9 cellular contexts compared by ENCODE assay signal in the genomic region with DNA sequence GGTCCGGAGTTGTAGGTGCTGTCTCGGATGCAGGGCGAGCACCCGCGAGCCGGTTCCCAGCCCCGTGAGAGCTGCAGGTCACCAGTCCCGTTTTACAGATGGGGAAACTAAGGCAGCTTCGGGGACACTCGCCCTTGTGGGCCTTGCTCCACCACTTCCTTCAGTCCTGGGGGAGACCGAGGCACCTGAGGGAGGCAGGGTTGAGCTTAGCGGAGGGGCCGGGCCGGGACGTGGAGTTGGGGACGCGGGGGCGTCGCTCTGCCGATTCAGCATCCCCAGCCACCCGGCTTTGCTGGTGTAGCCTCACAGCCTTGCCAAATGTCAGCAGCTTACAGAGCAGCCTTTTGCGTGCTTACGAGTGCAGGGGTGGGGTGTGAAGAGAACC. TPM values are rescaled to one million over a fixed set of nuclear protein-coding genes. Genes with fewer than 3 reads are reported as not detected.
DNase-seq lines count a peak whose midpoint lies in the region; ATAC-seq and TF ChIP-seq lines count a peak whose summit lies in the region.
"Had no signal": no experiment of that assay in that cellular context is flagged by ENCODE, and none has a peak within 500 bp of the region (broad histone marks: within the 10 kb centered on the region; RNA-seq: fewer than 3 reads in every experiment).

No MANE protein-coding gene starts in this region.

- TF ChIP-seq CTCF in fibroblast of lung (conservative IDR thresholded peaks at IDR 0.05 in 1 of 2, IDR thresholded peaks at IDR 0.05 in 1 of 2; ENCODE audit: low read depth in 1 of 2, low read length in 2 of 2) (no peak), osteoblast (IDR thresholded peaks at IDR 0.05; ENCODE audit: extremely low read depth, low read depth, low read length) (no peak), upper lobe of left lung (IDR thresholded peaks at IDR 0.05) (no peak)

- H3K4me2 ChIP-seq in fibroblast of lung (ENCODE audit: extremely low read depth, insufficient read depth, low read length) (peak overlapping the region; percentile 86), osteoblast (ENCODE audit: insufficient read depth, low read length) (peak overlapping the region; percentile 94)

- H4K20me1 ChIP-seq in fibroblast of lung (ENCODE audit: control insufficient read depth, extremely low read depth, insufficient read depth, low read length) (no peaks in the 10 kb centered on the region), osteoblast (ENCODE audit: insufficient read depth, low read length) (peaks cover 30% of the 10 kb centered on the region)

- WGBS in upper lobe of left lung, 2 donors: 1% methylated on average over 11 to 23 of the region's 23 CpGs

- H3K27ac ChIP-seq in KOPT-K1 (ENCODE audit: low read depth, low read length, poor library complexity, severe bottlenecking) (peak overlapping the region; percentile 78), fibroblast of lung (ENCODE audit: insufficient read depth, low read length) (peak overlapping the region; percentile 57), osteoblast (ENCODE audit: low read depth, low read length) (no peak overlapping the region), upper lobe of left lung (peak overlapping the region; percentile 67 to 86 (median 82))

- H3K79me2 ChIP-seq in fibroblast of lung (ENCODE audit: control insufficient read depth, insufficient read depth, low read length) (no peaks in the 10 kb centered on the region), osteoblast (ENCODE audit: insufficient read depth, low read length) (peaks cover 14% of the 10 kb centered on the region)

- H3K9me3 ChIP-seq in KOPT-K1 (ENCODE audit: insufficient read depth, low read length, poor library complexity, severe bottlenecking) (no peaks in the 10 kb centered on the region), fibroblast of lung (ENCODE audit: control insufficient read depth, insufficient read depth, low read depth, low read length) (no peaks in the 10 kb centered on the region), osteoblast (ENCODE audit: low read depth, low read length) (no peaks in the 10 kb centered on the region), upper lobe of left lung (no peaks in the 10 kb centered on the region)

- H3K9ac ChIP-seq in fibroblast of lung (ENCODE audit: insufficient read depth, low read length): peak overlapping the region; percentile 73

- H3K36me3 ChIP-seq in KOPT-K1 (ENCODE audit: insufficient read depth, low read length): peaks cover 33% of the 10 kb centered on the region
- H3K36me3 ChIP-seq in fibroblast of lung (ENCODE audit: control insufficient read depth, insufficient read depth, low read length): peaks cover 6% of the 10 kb centered on the region
- peaks cover 11% of the 10 kb centered on the region for H3K36me3 ChIP-seq in osteoblast (ENCODE audit: insufficient read depth, low read length)
- H3K36me3 ChIP-seq in upper lobe of left lung: peaks cover 0 to 33% (median 17%) of the 10 kb centered on the region in 4 donors

- H2AFZ ChIP-seq in fibroblast of lung (ENCODE audit: low read length) (peak overlapping the region; percentile 81), osteoblast (ENCODE audit: low read length) (peak overlapping the region; percentile 83)

- peak in 1 of 2 donors; percentile 41 for ATAC-seq in upper lobe of left lung (ENCODE audit: low FRiP score in 2 of 2)

- TF ChIP-seq EP300 in upper lobe of left lung (IDR thresholded peaks at IDR 0.05): no peak

- H3K4me1 ChIP-seq in fibroblast of lung (ENCODE audit: control insufficient read depth, extremely low read depth, insufficient read depth, low read length) (no peaks in the 10 kb centered on the region), osteoblast (ENCODE audit: insufficient read depth, low read length) (peaks cover 19% of the 10 kb centered on the region), upper lobe of left lung (peaks cover 10 to 27% (median 15%) of the 10 kb centered on the region in 4 donors)

- H3K27me3 ChIP-seq in fibroblast of lung (ENCODE audit: control insufficient read depth, insufficient read depth, low read length) (no peaks in the 10 kb centered on the region), osteoblast (ENCODE audit: insufficient read depth, low read length) (no peaks in the 10 kb centered on the region), upper lobe of left lung (no peaks in the 10 kb centered on the region)

- TF ChIP-seq POLR2A in upper lobe of left lung (IDR thresholded peaks at IDR 0.05): peak in 1 of 4 donors; percentile 16

- DNase-seq in SIG-M5 treated with dmso at 0.1 percent for 504 hours (lab: John Stamatoyannopoulos, UW; ENCODE audit: unreplicated experiment) (peak; percentile 21), SIG-M5 (lab: John Stamatoyannopoulos, UW) (no peak), activated T-cell treated with anti-CD3 and anti-CD28 coated beads for 24 hours (ENCODE audit: low read depth) (peak; percentile 37), fibroblast of lung (ENCODE audit: low read depth in 2 of 2) (peak in 1 of 2 donors; percentile 29), osteoblast (ENCODE audit: insufficient read length, low spot score, missing footprints) (peak; percentile 87), upper lobe of left lung (no peak), GF-D8 (lab: John Stamatoyannopoulos, UW) (no peak)

- H3K4me3 ChIP-seq in fibroblast of lung (replicated peaks in 1 of 4; ENCODE audit: control extremely low read depth in 1 of 4, insufficient read depth in 1 of 4, low read depth in 3 of 4, low read length in 4 of 4) (peak overlapping the region; percentile 67 to 93 (median 82)), osteoblast (ENCODE audit: insufficient read depth, low read length) (peak overlapping the region; percentile 90), upper lobe of left lung (peak overlapping the region; percentile 65 to 95 (median 82))

RNA-seq across cellular contexts. Expression of gene BBLN, which starts 0.5 kb away (rescaled TPM):
- 22.1 and 29.4 TPM in 2 replicates for total RNA-seq in fibroblast of lung
- polyA plus RNA-seq in fibroblast of lung: 23.8 TPM in 2 replicates
- polyA plus RNA-seq in fibroblast of lung (2012): 46.5 and 66.7 TPM in 2 replicates
- 9.5 and 10.2 TPM in 2 replicates for polyA minus RNA-seq in fibroblast of lung (ENCODE audit: low replicate concordance)
- total RNA-seq in osteoblast: 24.5 and 33.3 TPM in 2 replicates
- total RNA-seq in upper lobe of left lung: 100 to 1,000 TPM in 3 of 6 donors, 10 to 100 TPM in 3; 62.4 to 204 (median 102) TPM

RNA-seq across cellular contexts. Expression of gene LCN2, which starts 11.3 kb away (rescaled TPM):
- total RNA-seq in fibroblast of lung (not detected in 2 replicates), osteoblast (not detected in 2 replicates), upper lobe of left lung (100 to 1,000 TPM in 2 of 6 donors, 10 to 100 TPM in 3, 1 to 10 TPM in 1; 9.0 to 193 (median 38.2) TPM)
- not detected in 2 replicates for polyA plus RNA-seq in fibroblast of lung
- polyA plus RNA-seq in fibroblast of lung (2012): not detected in 2 replicates
- not detected in 2 replicates for polyA minus RNA-seq in fibroblast of lung (ENCODE audit: low replicate concordance)
- total RNA-seq: myocyte had no signal

RNA-seq across cellular contexts. Expression of gene CIZ1, which starts 30.8 kb away (rescaled TPM):
- 21.3 and 27.2 TPM in 2 replicates for total RNA-seq in fibroblast of lung
- 26.1 and 48.4 TPM in 2 replicates for polyA plus RNA-seq in fibroblast of lung
- polyA plus RNA-seq in fibroblast of lung (2012): 71.3 and 119 TPM in 2 replicates
- polyA minus RNA-seq in fibroblast of lung (ENCODE audit: low replicate concordance): 169 and 276 TPM in 2 replicates
- total RNA-seq in osteoblast: 33.7 and 40.1 TPM in 2 replicates
- 100 to 1,000 TPM in 3 of 6 donors, 10 to 100 TPM in 3; 53.4 to 136 (median 95.5) TPM for total RNA-seq in upper lobe of left lung

RNA-seq across cellular contexts. Expression of gene PTGES2, which starts 33.1 kb away (rescaled TPM):
- 57.3 and 57.6 TPM in 2 replicates for total RNA-seq in fibroblast of lung
- 44.8 and 60.7 TPM in 2 replicates for polyA plus RNA-seq in fibroblast of lung
- 47.2 and 75.5 TPM in 2 replicates for polyA plus RNA-seq in fibroblast of lung (2012)
- polyA minus RNA-seq in fibroblast of lung (ENCODE audit: low replicate concordance): 38.8 and 98.7 TPM in 2 replicates
- total RNA-seq in osteoblast: 42.7 and 50.3 TPM in 2 replicates
- total RNA-seq in upper lobe of left lung: 100 to 1,000 TPM in 1 of 6 donors, 10 to 100 TPM in 5; 45.9 to 116 (median 61.1) TPM

RNA-seq across cellular contexts. Expression of gene DNM1, which starts 42.6 kb away (rescaled TPM):
- total RNA-seq in fibroblast of lung: 11.8 and 30.4 TPM in 2 replicates
- 3.7 and 11.6 TPM in 2 replicates for polyA plus RNA-seq in fibroblast of lung
- polyA plus RNA-seq in fibroblast of lung (2012): 7.7 and 22.6 TPM in 2 replicates
- 14.2 and 47.3 TPM in 2 replicates for polyA minus RNA-seq in fibroblast of lung (ENCODE audit: low replicate concordance)
- 3.6 and 6.5 TPM in 2 replicates for total RNA-seq in osteoblast
- 10 to 100 TPM in 2 of 6 donors, 1 to 10 TPM in 4; 1.4 to 17.8 (median 7.9) TPM for total RNA-seq in upper lobe of left lung
- total RNA-seq: myocyte had no signal

Comparison
In these comparisons a context has a peak if more than half of its experiments do, and no peak if none do; other contexts are left out.
1. DNase-seq: peak in SIG-M5 treated with dmso at 0.1 percent for 504 hours (single experiment), activated T-cell treated with anti-CD3 and anti-CD28 coated beads for 24 hours (single experiment) and osteoblast (single experiment); none in SIG-M5 (single experiment), upper lobe of left lung (0 of 2) and GF-D8 (single experiment).
2. RNA of gene LCN2, which starts 11.3 kb away (total RNA-seq): 9.0 to 193 TPM in upper lobe of left lung; not detected in fibroblast of lung and not detected in osteoblast; every median in the first group is over 10 times any median in the second.
3. Peak in every context shown above with its lines, with median percentiles within 50 percentile points of each other: H3K4me3 ChIP-seq.